ENCODE assay signal across 14 cellular contexts in the genomic region with DNA sequence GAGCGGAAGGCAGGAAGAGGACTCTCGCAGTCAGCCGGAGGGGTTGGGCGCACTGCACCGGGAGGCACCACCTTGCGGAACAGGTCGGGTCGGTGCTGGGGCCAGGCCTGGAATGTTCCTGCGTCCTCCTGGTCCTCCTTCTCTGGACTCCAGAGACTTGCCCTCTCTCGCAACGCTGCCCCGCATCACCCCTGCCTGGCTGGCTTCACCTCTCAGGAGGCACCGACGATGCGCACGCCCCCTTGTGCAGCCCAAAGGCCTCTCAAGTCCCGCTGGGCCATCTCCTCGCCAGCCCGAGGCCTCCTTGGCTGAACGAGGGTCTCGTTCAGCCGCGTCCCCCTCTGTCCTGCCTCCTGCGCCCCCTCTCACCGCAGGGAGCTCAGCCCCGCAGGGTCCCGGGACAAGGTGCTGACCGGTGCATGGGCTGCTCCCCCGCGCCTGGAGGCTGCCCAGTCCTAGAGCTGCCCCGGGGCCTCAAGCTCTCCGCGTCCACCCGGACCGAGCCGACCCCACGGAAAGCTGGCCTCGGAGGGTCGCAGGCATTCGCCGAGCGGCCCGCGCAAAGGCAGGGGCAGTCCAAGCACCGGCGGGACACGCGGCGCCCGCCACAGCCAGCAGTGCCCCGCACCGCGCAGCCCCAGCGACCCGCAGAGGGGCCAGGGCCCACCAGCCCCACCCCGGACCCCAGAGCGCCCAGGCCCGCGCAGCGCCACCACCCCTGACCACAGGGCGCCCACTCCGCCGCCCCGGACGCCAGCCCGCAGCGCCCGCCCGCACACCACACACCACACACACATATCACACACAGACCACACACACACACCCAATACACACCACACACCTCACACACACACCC.
A peak's percentile ranks its signal among the peaks of the same experiment; 100 is the strongest.
DNase-seq lines count a peak whose midpoint lies in the region; ATAC-seq and TF ChIP-seq lines count a peak whose summit lies in the region.
"Had no signal": no experiment of that assay in that cellular context is flagged by ENCODE, and none has a peak within 500 bp of the region (broad histone marks: within the 10 kb centered on the region; RNA-seq: fewer than 3 reads in every experiment).

No MANE protein-coding gene starts in this region.

- H3K9me3 Mint-ChIP-seq in endodermal cell: peaks cover 3% of the 10 kb centered on the region
- H3K9me3 Mint-ChIP-seq: activated CD4-positive, alpha-beta memory T cell treated with anti-CD3 and anti-CD28 coated beads for 36 hours; CD8-positive, alpha-beta T cell had no signal

- peaks cover 4% of the 10 kb centered on the region for H3K27me3 Mint-ChIP-seq in endodermal cell (ENCODE audit: insufficient read depth)
- H3K27me3 Mint-ChIP-seq: activated CD4-positive, alpha-beta memory T cell treated with anti-CD3 and anti-CD28 coated beads for 36 hours had no signal

- H3K27ac ChIP-seq in HCT116 (ENCODE audit: low read depth, low read length) (no peak overlapping the region), endodermal cell (ENCODE audit: low read depth, low read length) (no peak overlapping the region), osteoblast (ENCODE audit: low read depth, low read length) (no peak overlapping the region)
- H3K27ac ChIP-seq: left ventricle myocardium inferior had no signal

- H3K4me3 Mint-ChIP-seq in endodermal cell: no peak overlapping the region
- H3K4me3 Mint-ChIP-seq: activated CD4-positive, alpha-beta memory T cell treated with anti-CD3 and anti-CD28 coated beads for 36 hours; CD8-positive, alpha-beta T cell had no signal

- TF ChIP-seq RAD21 in HCT116 (IDR thresholded peaks at IDR 0.05; ENCODE audit: low read depth): no peak

- H3K4me2 ChIP-seq in HCT116 (ENCODE audit: low read length) (no peak overlapping the region), osteoblast (ENCODE audit: insufficient read depth, low read length) (no peak overlapping the region)

- H3K4me1 Mint-ChIP-seq in endodermal cell: no peaks in the 10 kb centered on the region

- no peaks in the 10 kb centered on the region for H3K9me3 ChIP-seq in HCT116 (ENCODE audit: control insufficient read depth in 1 of 2, insufficient read depth in 1 of 2, low read depth in 1 of 2, low read length in 2 of 2)
- peaks cover 6% of the 10 kb centered on the region for H3K9me3 ChIP-seq in endodermal cell (ENCODE audit: control insufficient read depth, low read length)
- H3K9me3 ChIP-seq in osteoblast (ENCODE audit: low read depth, low read length): no peaks in the 10 kb centered on the region
- H3K9me3 ChIP-seq: left ventricle myocardium inferior had no signal

- H4K20me1 ChIP-seq in HCT116 (ENCODE audit: insufficient read depth) (no peaks in the 10 kb centered on the region), osteoblast (ENCODE audit: insufficient read depth, low read length) (no peaks in the 10 kb centered on the region)

- no peaks in the 10 kb centered on the region for H3K36me3 ChIP-seq in HCT116 (ENCODE audit: control insufficient read depth in 1 of 2, insufficient read depth in 2 of 2, low read length in 2 of 2)
- no peaks in the 10 kb centered on the region for H3K36me3 ChIP-seq in endodermal cell (ENCODE audit: control insufficient read depth, insufficient read depth, low read length)
- H3K36me3 ChIP-seq in osteoblast (ENCODE audit: insufficient read depth, low read length): no peaks in the 10 kb centered on the region
- H3K36me3 ChIP-seq: left ventricle myocardium inferior had no signal

- peak; percentile 24 for DNase-seq in NCI-H82 (lab: John Stamatoyannopoulos, UW)
- DNase-seq in NCI-H82 treated with DMSO at 0.1 percent for 48 hours (lab: John Stamatoyannopoulos, UW; ENCODE audit: unreplicated experiment): no peak
- no peak for DNase-seq in HCT116 (ENCODE audit: low read depth, low spot score)
- peak; percentile 53 for DNase-seq in endodermal cell
- peak; percentile 90 for DNase-seq in osteoblast (ENCODE audit: insufficient read length, low spot score, missing footprints)
- DNase-seq in KBM-7: no peak
- DNase-seq in NCI-H2227 (lab: John Stamatoyannopoulos, UW; ENCODE audit: unreplicated experiment): no peak
- DNase-seq: activated CD4-positive, alpha-beta memory T cell treated with anti-CD3 and anti-CD28 coated beads for 36 hours; activated effector memory CD4-positive, alpha-beta T cell treated with Interleukin-2 at 50 U/mL for 16 hours; CD8-positive, alpha-beta T cell; hypothalamus; left ventricle myocardium inferior; NCI-H2171 treated with DMSO at 0.1 percent for 48 hours had no signal

- no peak for TF ChIP-seq CTCF in HCT116 (IDR thresholded peaks at IDR 0.05 in 2 of 3, conservative IDR thresholded peaks at IDR 0.05 in 1 of 3; ENCODE audit: borderline replicate concordance in 1 of 3, insufficient read depth in 1 of 3, low read depth in 2 of 3, low read length in 2 of 3)
- TF ChIP-seq CTCF in endodermal cell (conservative IDR thresholded peaks at IDR 0.05): no peak
- no peak for TF ChIP-seq CTCF in osteoblast (IDR thresholded peaks at IDR 0.05; ENCODE audit: extremely low read depth, low read depth, low read length)

- WGBS in endodermal cell (ENCODE audit: insufficient coverage in 1 of 2, insufficient read length in 1 of 2), 2 experiments: 94 to 96% methylated on average over 30 to 67 of the region's 69 CpGs

- H3K4me1 ChIP-seq in HCT116 (ENCODE audit: control insufficient read depth in 1 of 2, insufficient read depth in 2 of 2, low read length in 2 of 2) (peaks cover 2 to 5% of the 10 kb centered on the region in 2 experiments; a peak in 2 of 4 replicates), endodermal cell (ENCODE audit: control insufficient read depth, insufficient read depth, low read length) (no peaks in the 10 kb centered on the region), osteoblast (ENCODE audit: insufficient read depth, low read length) (no peaks in the 10 kb centered on the region)
- H3K4me1 ChIP-seq: left ventricle myocardium inferior had no signal

- RAD21 ChIA-PET in HCT116 (lab: Charles Lee; ENCODE audit: low non-redundant PET in 1 of 2, low total read pairs in 2 of 2, uncharacterized antibody in 2 of 2, unreplicated experiment in 2 of 2): no interaction called here

- CTCF ChIA-PET in HCT116 (lab: Charles Lee): no interaction called here

- in situ Hi-C loops in KBM-7 (cut with MboI; ENCODE audit: low pct_unique_long_range_greater_than_20kb, low sequenced_read_pairs): no loop called here

- BruUV-seq in HCT116 (replicated peaks; lab: Mats Ljungman, UMichigan): no TSS peak

- TF ChIP-seq POLR2A in HCT116 (IDR thresholded peaks at IDR 0.05; ENCODE audit: borderline replicate concordance, extremely low read depth, insufficient read depth, insufficient read length): no peak

- ATAC-seq in HCT116 (peak; percentile 46), HG02970 (IDR thresholded peaks at IDR 0.05; ENCODE audit: low FRiP score, unreplicated experiment) (no peak)
- ATAC-seq: CD8-positive, alpha-beta T cell had no signal

- H3K27me3 ChIP-seq in HCT116 (ENCODE audit: insufficient read depth, low read length) (no peaks in the 10 kb centered on the region), endodermal cell (ENCODE audit: control insufficient read depth, insufficient read depth, low read length, poor library complexity, severe bottlenecking) (no peaks in the 10 kb centered on the region), osteoblast (ENCODE audit: insufficient read depth, low read length) (peaks cover 6% of the 10 kb centered on the region)

- H3K79me2 ChIP-seq in HCT116 (ENCODE audit: insufficient read depth, low read length) (no peaks in the 10 kb centered on the region), osteoblast (ENCODE audit: insufficient read depth, low read length) (no peaks in the 10 kb centered on the region)

- no peaks in the 10 kb centered on the region for H3K36me3 Mint-ChIP-seq in endodermal cell (ENCODE audit: low read depth)
- H3K36me3 Mint-ChIP-seq: activated CD4-positive, alpha-beta memory T cell treated with anti-CD3 and anti-CD28 coated beads for 36 hours; CD8-positive, alpha-beta T cell had no signal

- no peak overlapping the region for H3K9ac ChIP-seq in HCT116 (ENCODE audit: low read length)
- H3K9ac ChIP-seq in endodermal cell (ENCODE audit: extremely low read depth, low read length, poor library complexity, severe bottlenecking): no peak overlapping the region

- no peak overlapping the region for H3K27ac Mint-ChIP-seq in endodermal cell
- H3K27ac Mint-ChIP-seq: activated CD4-positive, alpha-beta memory T cell treated with anti-CD3 and anti-CD28 coated beads for 36 hours; CD8-positive, alpha-beta T cell had no signal

- H3K9me2 ChIP-seq in HCT116 (ENCODE audit: insufficient read depth): no peaks in the 10 kb centered on the region

- intact Hi-C loops in HCT116 (cut with micrococcal nuclease): no loop called here

- H2AFZ ChIP-seq in HCT116 (ENCODE audit: low read depth, low read length, poor library complexity, severe bottlenecking): no peak overlapping the region
- H2AFZ ChIP-seq in osteoblast (ENCODE audit: low read length): no peak overlapping the region

- H3K4me3 ChIP-seq in HCT116 (replicated peaks in 1 of 2; ENCODE audit: low read depth in 1 of 2, low read length in 2 of 2) (no peak overlapping the region), endodermal cell (ENCODE audit: low read length) (no peak overlapping the region), osteoblast (ENCODE audit: insufficient read depth, low read length) (no peak overlapping the region)
- H3K4me3 ChIP-seq: left ventricle myocardium inferior had no signal

- POLR2A ChIA-PET in HCT116 (lab: Charles Lee): no interaction called here

TF ChIP-seq in HCT116, 20 proteins besides CTCF, POLR2A, EP300 and RAD21 (continues in another document):
- TF ChIP-seq ZFX (IDR thresholded peaks at IDR 0.05) (no peak), EZH2phosphoT487 (IDR thresholded peaks at IDR 0.05; ENCODE audit: borderline replicate concordance) (no peak), ELF1 (IDR thresholded peaks at IDR 0.05; ENCODE audit: borderline replicate concordance, low read depth) (no peak)
- TF ChIP-seq, protein P1, sequence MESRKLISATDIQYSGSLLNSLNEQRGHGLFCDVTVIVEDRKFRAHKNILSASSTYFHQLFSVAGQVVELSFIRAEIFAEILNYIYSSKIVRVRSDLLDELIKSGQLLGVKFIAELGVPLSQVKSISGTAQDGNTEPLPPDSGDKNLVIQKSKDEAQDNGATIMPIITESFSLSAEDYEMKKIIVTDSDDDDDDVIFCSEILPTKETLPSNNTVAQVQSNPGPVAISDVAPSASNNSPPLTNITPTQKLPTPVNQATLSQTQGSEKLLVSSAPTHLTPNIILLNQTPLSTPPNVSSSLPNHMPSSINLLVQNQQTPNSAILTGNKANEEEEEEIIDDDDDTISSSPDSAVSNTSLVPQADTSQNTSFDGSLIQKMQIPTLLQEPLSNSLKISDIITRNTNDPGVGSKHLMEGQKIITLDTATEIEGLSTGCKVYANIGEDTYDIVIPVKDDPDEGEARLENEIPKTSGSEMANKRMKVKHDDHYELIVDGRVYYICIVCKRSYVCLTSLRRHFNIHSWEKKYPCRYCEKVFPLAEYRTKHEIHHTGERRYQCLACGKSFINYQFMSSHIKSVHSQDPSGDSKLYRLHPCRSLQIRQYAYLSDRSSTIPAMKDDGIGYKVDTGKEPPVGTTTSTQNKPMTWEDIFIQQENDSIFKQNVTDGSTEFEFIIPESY (IDR thresholded peaks at IDR 0.05; ENCODE audit: extremely low read depth, insufficient replicate concordance, low read length): no peak

Comparison
In these comparisons a context has a peak if more than half of its experiments do, and no peak if none do; other contexts are left out.
1. DNase-seq: peak in NCI-H82 (single experiment), endodermal cell (single experiment) and osteoblast (single experiment); none in NCI-H82 treated with DMSO at 0.1 percent for 48 hours (single experiment), HCT116 (single experiment), KBM-7 (single experiment) and NCI-H2227 (single experiment).